19 cellular contexts compared by ENCODE assay signal in genomic region chr14:65948302-65948701, GRCh38.
DNase-seq lines count a peak whose midpoint lies in the region; ATAC-seq and TF ChIP-seq lines count a peak whose summit lies in the region.
"Had no signal": no experiment of that assay in that cellular context is flagged by ENCODE, and none has a peak within 500 bp of the region (broad histone marks: within the 10 kb centered on the region; RNA-seq: fewer than 3 reads in every experiment).

No MANE protein-coding gene starts in this region.

- no peak overlapping the region for H4K8ac ChIP-seq in mesendoderm (ENCODE audit: low read depth, low read length)

- H3K9ac ChIP-seq in mesendoderm (ENCODE audit: low read length) = no peak overlapping the region

- no peak overlapping the region for H2AK5ac ChIP-seq in mesendoderm (ENCODE audit: low read length)

- H3K18ac ChIP-seq in mesendoderm (ENCODE audit: low read length) = no peak overlapping the region

- peak overlapping the region; percentile 4 for H3K27ac Mint-ChIP-seq in activated CD8-positive, alpha-beta T cell treated with anti-CD3 and anti-CD28 coated beads, Interleukin-2, amount 10 ng/mL, durations not matched to agents 7 days and 5 days
- H3K27ac Mint-ChIP-seq in activated CD8-positive, alpha-beta T cell treated with anti-CD3 and anti-CD28 coated beads for 36 hours = no peak overlapping the region
- peak overlapping the region; percentile 57 for H3K27ac Mint-ChIP-seq in activated naive CD8-positive, alpha-beta T cell treated with anti-CD3 and anti-CD28 coated beads for 36 hours
- H3K27ac Mint-ChIP-seq in naive thymus-derived CD4-positive, alpha-beta T cell = peak overlapping the region in 3 of 9 donors; percentile 24 to 51 (median 34)
- H3K27ac Mint-ChIP-seq: CD14-positive monocyte had no signal

- peak overlapping the region; percentile 25 for H3K56ac ChIP-seq in mesendoderm (ENCODE audit: low read length)

- H4K5ac ChIP-seq in mesendoderm (ENCODE audit: low read length) = no peak overlapping the region

- peaks cover 44% of the 10 kb centered on the region for H3K4me1 Mint-ChIP-seq in activated CD8-positive, alpha-beta T cell treated with anti-CD3 and anti-CD28 coated beads, Interleukin-2, amount 10 ng/mL, durations not matched to agents 7 days and 5 days (ENCODE audit: low read depth)
- H3K4me1 Mint-ChIP-seq in activated CD8-positive, alpha-beta T cell treated with anti-CD3 and anti-CD28 coated beads for 36 hours (ENCODE audit: low read depth) = peaks cover 44% of the 10 kb centered on the region
- H3K4me1 Mint-ChIP-seq in activated naive CD8-positive, alpha-beta T cell treated with anti-CD3 and anti-CD28 coated beads for 36 hours = peaks cover 48% of the 10 kb centered on the region
- peaks cover 34 to 63% (median 50%) of the 10 kb centered on the region in 7 donors for H3K4me1 Mint-ChIP-seq in naive thymus-derived CD4-positive, alpha-beta T cell
- H3K4me1 Mint-ChIP-seq: CD14-positive monocyte had no signal

- H3K79me1 ChIP-seq in mesendoderm (ENCODE audit: low read length) = no peaks in the 10 kb centered on the region

- no peak for TF ChIP-seq CTCF in activated CD8-positive, alpha-beta T cell treated with anti-CD3 and anti-CD28 coated beads for 36 hours (IDR thresholded peaks at IDR 0.05)

- H2BK5ac ChIP-seq in mesendoderm (ENCODE audit: low read length) = no peak overlapping the region

- H3K27me3 ChIP-seq in mesendoderm (ENCODE audit: insufficient read depth, low read length, poor library complexity) = no peaks in the 10 kb centered on the region
- H3K27me3 ChIP-seq in naive thymus-derived CD4-positive, alpha-beta T cell (ENCODE audit: control insufficient read depth in 2 of 2, insufficient read depth in 2 of 2, low read length in 2 of 2) = no peaks in the 10 kb centered on the region

- no CpG with 5 or more reads among the region's 8 CpGs for WGBS in mesendoderm (ENCODE audit: extremely low coverage, insufficient coverage, low lambda C conversion rate)

- CTCF ChIA-PET in activated CD8-positive, alpha-beta T cell treated with anti-CD3 and anti-CD28 coated beads, Interleukin-2, amount 10 ng/mL, durations not matched to agents 7 days and 5 days (lab: Charles Lee) = interaction anchor here (0.8 to 6.0 kb wide), 10 partner anchors 8 to 533 kb away, joined by 3 to 83 read pairs (median 3); no protein-coding TSS in a partner anchor
- CTCF ChIA-PET in activated CD8-positive, alpha-beta T cell treated with anti-CD3 and anti-CD28 coated beads for 36 hours (lab: Charles Lee) = interaction anchor here (1.4 to 4.5 kb wide), 6 partner anchors 8 to 533 kb away, joined by 4 to 60 read pairs (median 5); no protein-coding TSS in a partner anchor
- CTCF ChIA-PET in naive thymus-derived CD4-positive, alpha-beta T cell (lab: Charles Lee) = interaction anchor here (1.4 to 4.2 kb wide), 4 partner anchors 12 to 124 kb away, joined by 3 to 28 read pairs (median 6); no protein-coding TSS in a partner anchor

- no peak overlapping the region for H3K4me3 Mint-ChIP-seq in activated CD8-positive, alpha-beta T cell treated with anti-CD3 and anti-CD28 coated beads, Interleukin-2, amount 10 ng/mL, durations not matched to agents 7 days and 5 days
- no peak overlapping the region for H3K4me3 Mint-ChIP-seq in activated CD8-positive, alpha-beta T cell treated with anti-CD3 and anti-CD28 coated beads for 36 hours
- H3K4me3 Mint-ChIP-seq in activated naive CD8-positive, alpha-beta T cell treated with anti-CD3 and anti-CD28 coated beads for 36 hours = no peak overlapping the region
- H3K4me3 Mint-ChIP-seq in naive thymus-derived CD4-positive, alpha-beta T cell = no peak overlapping the region
- H3K4me3 Mint-ChIP-seq: CD14-positive monocyte had no signal

- no peak for ATAC-seq in activated CD8-positive, alpha-beta T cell treated with anti-CD3 and anti-CD28 coated beads, Interleukin-2, amount 10 ng/mL, durations not matched to agents 7 days and 5 days
- ATAC-seq in activated CD8-positive, alpha-beta T cell treated with anti-CD3 and anti-CD28 coated beads for 36 hours = no peak
- ATAC-seq in GM19455 (IDR thresholded peaks at IDR 0.05; ENCODE audit: unreplicated experiment) = no peak
- ATAC-seq in naive thymus-derived CD4-positive, alpha-beta T cell = no peak
- ATAC-seq: A549 had no signal

- H3K27me3 Mint-ChIP-seq in activated CD8-positive, alpha-beta T cell treated with anti-CD3 and anti-CD28 coated beads, Interleukin-2, amount 10 ng/mL, durations not matched to agents 7 days and 5 days (ENCODE audit: low read depth) = peaks cover 2% of the 10 kb centered on the region
- H3K27me3 Mint-ChIP-seq in activated CD8-positive, alpha-beta T cell treated with anti-CD3 and anti-CD28 coated beads for 36 hours = peaks cover 4% of the 10 kb centered on the region
- H3K27me3 Mint-ChIP-seq in activated naive CD8-positive, alpha-beta T cell treated with anti-CD3 and anti-CD28 coated beads for 36 hours = peaks cover 5% of the 10 kb centered on the region
- H3K27me3 Mint-ChIP-seq in naive thymus-derived CD4-positive, alpha-beta T cell = no peaks in the 10 kb centered on the region

- no peak for DNase-seq in activated CD8-positive, alpha-beta T cell treated with anti-CD3 and anti-CD28 coated beads, Interleukin-2, amount 10 ng/mL, durations not matched to agents 7 days and 5 days
- no peak for DNase-seq in activated CD8-positive, alpha-beta T cell treated with anti-CD3 and anti-CD28 coated beads for 36 hours
- DNase-seq in ELF-1 (ENCODE audit: low read depth, low spot score) = peak; percentile 60
- no peak for DNase-seq in activated naive CD8-positive, alpha-beta T cell treated with anti-CD3 and anti-CD28 coated beads for 36 hours
- DNase-seq in mesendoderm = peak; percentile 74
- DNase-seq in activated CD8-positive, alpha-beta memory T cell treated with anti-CD3 and anti-CD28 coated beads, Interleukin-2, amount 50 U/mL, for 4 hours = no peak
- no peak for DNase-seq in naive thymus-derived CD4-positive, alpha-beta T cell
- DNase-seq: Calu3, GOT3, Karpas-422, MM.1S, NCI-H187 treated with DMSO at 0.1 percent for 48 hours, NCI-H2171, NCI-H446 treated with DMSO at 0.1 percent for 48 hours, NCI-H748 treated with DMSO at 0.1 percent for 48 hours, PC-9 had no signal

- H3K4me2 ChIP-seq in mesendoderm (ENCODE audit: low read length) = no peak overlapping the region
- H3K4me2 ChIP-seq: A549, PC-9 had no signal

- H3K4me1 ChIP-seq in mesendoderm (ENCODE audit: control insufficient read depth, low read depth, low read length) = peaks cover 5% of the 10 kb centered on the region
- peaks cover 13% of the 10 kb centered on the region in 2 donors for H3K4me1 ChIP-seq in naive thymus-derived CD4-positive, alpha-beta T cell (ENCODE audit: control insufficient read depth in 2 of 2, insufficient read depth in 2 of 2, low read length in 2 of 2)
- H3K4me1 ChIP-seq: A549 had no signal

- intact Hi-C loops in activated CD8-positive, alpha-beta T cell treated with anti-CD3 and anti-CD28 coated beads for 36 hours (cut with micrococcal nuclease) = no loop called here
- intact Hi-C loops in naive thymus-derived CD4-positive, alpha-beta T cell (cut with micrococcal nuclease) = no loop called here

- no peaks in the 10 kb centered on the region for H3K79me2 ChIP-seq in mesendoderm (ENCODE audit: control insufficient read depth, insufficient read depth, low read length)

- H2BK15ac ChIP-seq in mesendoderm (replicated peaks; ENCODE audit: low read depth) = no peak overlapping the region

- H3K9me3 Mint-ChIP-seq in activated CD8-positive, alpha-beta T cell treated with anti-CD3 and anti-CD28 coated beads, Interleukin-2, amount 10 ng/mL, durations not matched to agents 7 days and 5 days (ENCODE audit: insufficient read depth) = no peaks in the 10 kb centered on the region
- H3K9me3 Mint-ChIP-seq in activated CD8-positive, alpha-beta T cell treated with anti-CD3 and anti-CD28 coated beads for 36 hours = no peaks in the 10 kb centered on the region
- peaks cover 1% of the 10 kb centered on the region for H3K9me3 Mint-ChIP-seq in activated naive CD8-positive, alpha-beta T cell treated with anti-CD3 and anti-CD28 coated beads for 36 hours
- peaks cover 0 to 10% (median 0%) of the 10 kb centered on the region in 11 donors for H3K9me3 Mint-ChIP-seq in naive thymus-derived CD4-positive, alpha-beta T cell
- H3K9me3 Mint-ChIP-seq: CD14-positive monocyte had no signal

- POLR2A ChIA-PET in activated CD8-positive, alpha-beta T cell treated with anti-CD3 and anti-CD28 coated beads, Interleukin-2, amount 10 ng/mL, durations not matched to agents 7 days and 5 days (lab: Charles Lee) = interaction anchor here (2.4 to 2.5 kb wide), 2 partner anchors 21 to 101 kb away, joined by 10 to 15 read pairs; no protein-coding TSS in a partner anchor
- POLR2A ChIA-PET in activated CD8-positive, alpha-beta T cell treated with anti-CD3 and anti-CD28 coated beads for 36 hours (lab: Charles Lee) = interaction anchor here (1.0 to 1.2 kb wide), 2 partner anchors 12 to 19 kb away, joined by 3 read pairs; no protein-coding TSS in a partner anchor
- POLR2A ChIA-PET in naive thymus-derived CD4-positive, alpha-beta T cell (lab: Charles Lee) = no interaction called here

- no peak overlapping the region for H2BK120ac ChIP-seq in mesendoderm (ENCODE audit: low read depth, low read length)

- peak overlapping the region; percentile 24 for H3K23ac ChIP-seq in mesendoderm (ENCODE audit: low read length)

- no peaks in the 10 kb centered on the region for H3K36me3 ChIP-seq in mesendoderm (ENCODE audit: control insufficient read depth, insufficient read depth, low read length)
- H3K36me3 ChIP-seq in naive thymus-derived CD4-positive, alpha-beta T cell (ENCODE audit: control insufficient read depth in 2 of 3, insufficient read depth in 3 of 3, low read length in 3 of 3) = no peaks in the 10 kb centered on the region

- H3K4me3 ChIP-seq in mesendoderm (ENCODE audit: low read length) = no peak overlapping the region
- H3K4me3 ChIP-seq in naive thymus-derived CD4-positive, alpha-beta T cell (ENCODE audit: low read length) = no peak overlapping the region
- H3K4me3 ChIP-seq: A549, PC-9 had no signal

- no peak overlapping the region for H3K4ac ChIP-seq in mesendoderm (ENCODE audit: low read depth, low read length)

- H3K9me3 ChIP-seq in naive thymus-derived CD4-positive, alpha-beta T cell (ENCODE audit: control insufficient read depth in 2 of 3, low read length in 3 of 3) = no peaks in the 10 kb centered on the region
- H3K9me3 ChIP-seq: A549 had no signal

- H3K36me3 Mint-ChIP-seq in activated CD8-positive, alpha-beta T cell treated with anti-CD3 and anti-CD28 coated beads, Interleukin-2, amount 10 ng/mL, durations not matched to agents 7 days and 5 days (ENCODE audit: low read depth) = peaks cover 16% of the 10 kb centered on the region
- no peaks in the 10 kb centered on the region for H3K36me3 Mint-ChIP-seq in activated CD8-positive, alpha-beta T cell treated with anti-CD3 and anti-CD28 coated beads for 36 hours (ENCODE audit: low read depth)
- no peaks in the 10 kb centered on the region for H3K36me3 Mint-ChIP-seq in activated naive CD8-positive, alpha-beta T cell treated with anti-CD3 and anti-CD28 coated beads for 36 hours
- peaks cover 0 to 29% (median 0%) of the 10 kb centered on the region in 5 donors for H3K36me3 Mint-ChIP-seq in naive thymus-derived CD4-positive, alpha-beta T cell
- H3K36me3 Mint-ChIP-seq: CD14-positive monocyte had no signal

- no peak overlapping the region for H3K27ac ChIP-seq in mesendoderm (ENCODE audit: low read depth, low read length)
- H3K27ac ChIP-seq in naive thymus-derived CD4-positive, alpha-beta T cell (ENCODE audit: low read depth, low read length) = no peak overlapping the region
- H3K27ac ChIP-seq: A549, PC-9 had no signal

Comparison
In these comparisons a context has a peak if more than half of its experiments do, and no peak if none do; other contexts are left out.
1. DNase-seq: peak in ELF-1 (single experiment) and mesendoderm (single experiment); none in activated CD8-positive, alpha-beta T cell treated with anti-CD3 and anti-CD28 coated beads, Interleukin-2, amount 10 ng/mL, durations not matched to agents 7 days and 5 days (single experiment), activated CD8-positive, alpha-beta T cell treated with anti-CD3 and anti-CD28 coated beads for 36 hours (single experiment), activated naive CD8-positive, alpha-beta T cell treated with anti-CD3 and anti-CD28 coated beads for 36 hours (single experiment), activated CD8-positive, alpha-beta memory T cell treated with anti-CD3 and anti-CD28 coated beads, Interleukin-2, amount 50 U/mL, for 4 hours (single experiment) and naive thymus-derived CD4-positive, alpha-beta T cell (0 of 9).